Comparison of ENCODE assay signal across 10 cellular contexts in the genomic region with DNA sequence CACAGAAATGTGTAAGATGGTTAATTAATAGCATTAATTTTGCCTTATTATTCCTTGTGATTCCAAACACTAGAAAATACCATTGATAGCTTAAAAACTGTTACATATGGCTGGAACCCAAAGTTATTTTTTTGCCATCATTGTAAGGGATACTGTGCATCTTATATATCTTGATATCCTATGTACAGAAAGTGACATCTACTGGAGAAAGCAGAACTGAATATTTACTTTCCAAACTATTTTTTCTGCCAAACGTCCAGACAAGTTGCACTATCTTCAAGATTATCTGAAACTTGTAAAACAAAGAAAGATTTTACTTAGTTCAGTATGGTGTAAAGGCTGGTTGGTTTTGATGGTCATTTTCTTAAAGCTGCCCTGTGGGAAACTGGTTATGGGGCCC. TPM values are rescaled to one million over a fixed set of nuclear protein-coding genes. Genes with fewer than 3 reads are reported as not detected.
DNase-seq lines count a peak whose midpoint lies in the region; ATAC-seq and TF ChIP-seq lines count a peak whose summit lies in the region.
"Had no signal": no experiment of that assay in that cellular context is flagged by ENCODE, and none has a peak within 500 bp of the region (broad histone marks: within the 10 kb centered on the region; RNA-seq: fewer than 3 reads in every experiment).

No MANE protein-coding gene starts in this region.

- DNase-seq in heart right ventricle (no peak), Right ventricle myocardium inferior (ENCODE audit: missing footprints) (no peak), left ventricle myocardium superior (no peak), NCI-H226 (no peak), NCI-H1092 treated with DMSO at 0.1 percent for 48 hours (lab: John Stamatoyannopoulos, UW) (no peak)
- DNase-seq in activated CD8-positive, alpha-beta memory T cell treated with anti-CD3 and anti-CD28 coated beads, Interleukin-2, amount 50 U/mL, for 4 hours = no peak
- no peak for DNase-seq in stimulated activated CD4-positive, alpha-beta T cell treated with anti-CD3 and anti-CD28 coated beads, Interleukin-4, amount 100 ng/mL, for 24 hours
- DNase-seq: activated T-cell treated with anti-CD3 and anti-CD28 coated beads, Interleukin-2, amount 50 U/mL, for 72 hours; NCI-H2107 had no signal

- 3 to 4% methylated on average over 1 of the region's 1 CpG for WGBS in heart right ventricle, 2 donors

- no peak overlapping the region for H3K27ac ChIP-seq in heart right ventricle

- no peaks in the 10 kb centered on the region for H3K9me3 ChIP-seq in heart right ventricle

- peaks cover 0 to 5% (median 0%) of the 10 kb centered on the region in 9 donors for H3K4me1 ChIP-seq in heart right ventricle

- no peaks in the 10 kb centered on the region for H3K27me3 ChIP-seq in heart right ventricle

- no peak for ATAC-seq in heart right ventricle
- no peak for ATAC-seq in Right ventricle myocardium inferior
- peak; percentile 63 for ATAC-seq in SK-N-SH treated with all-trans-retinoic acid at 6 μM for 48 hours
- ATAC-seq in left ventricle myocardium superior = peak; percentile 57
- ATAC-seq: activated T-cell treated with anti-CD3 and anti-CD28 coated beads, Interleukin-2, amount 50 U/mL, for 72 hours had no signal

- intact Hi-C loops in heart right ventricle (cut with DNase I) = loop anchor here in 8 of 10 donors (2.0 to 10.0 kb wide), 5 partner anchors 249 to 1619 kb away; no protein-coding TSS in a partner anchor
- intact Hi-C loops in Right ventricle myocardium inferior (cut with DNase I) = loop anchor here (5.0 to 10.0 kb wide), 2 partner anchors 631 to 1079 kb away; no protein-coding TSS in a partner anchor
- intact Hi-C loops in left ventricle myocardium superior (cut with micrococcal nuclease) = loop anchor here (5.0 kb wide), 1 partner anchor 631 kb away; no protein-coding TSS in a partner anchor

- no peak overlapping the region for H3K4me3 ChIP-seq in heart right ventricle

- peak in 5 of 9 donors; percentile 26 to 51 (median 41) for TF ChIP-seq CTCF in heart right ventricle (IDR thresholded peaks at IDR 0.05)

- H3K36me3 ChIP-seq in heart right ventricle = no peaks in the 10 kb centered on the region

TF ChIP-seq in SK-N-SH treated with all-trans-retinoic acid at 6 μM for 48 hours, 23 proteins besides CTCF, POLR2A, EP300 and RAD21:
- TF ChIP-seq ZC3H10 (CRISPR knock-in tag; IDR thresholded peaks at IDR 0.05) = no peak
- no peak for TF ChIP-seq BACH2 (CRISPR knock-in tag; IDR thresholded peaks at IDR 0.05; ENCODE audit: borderline replicate concordance)
- TF ChIP-seq, protein P1, sequence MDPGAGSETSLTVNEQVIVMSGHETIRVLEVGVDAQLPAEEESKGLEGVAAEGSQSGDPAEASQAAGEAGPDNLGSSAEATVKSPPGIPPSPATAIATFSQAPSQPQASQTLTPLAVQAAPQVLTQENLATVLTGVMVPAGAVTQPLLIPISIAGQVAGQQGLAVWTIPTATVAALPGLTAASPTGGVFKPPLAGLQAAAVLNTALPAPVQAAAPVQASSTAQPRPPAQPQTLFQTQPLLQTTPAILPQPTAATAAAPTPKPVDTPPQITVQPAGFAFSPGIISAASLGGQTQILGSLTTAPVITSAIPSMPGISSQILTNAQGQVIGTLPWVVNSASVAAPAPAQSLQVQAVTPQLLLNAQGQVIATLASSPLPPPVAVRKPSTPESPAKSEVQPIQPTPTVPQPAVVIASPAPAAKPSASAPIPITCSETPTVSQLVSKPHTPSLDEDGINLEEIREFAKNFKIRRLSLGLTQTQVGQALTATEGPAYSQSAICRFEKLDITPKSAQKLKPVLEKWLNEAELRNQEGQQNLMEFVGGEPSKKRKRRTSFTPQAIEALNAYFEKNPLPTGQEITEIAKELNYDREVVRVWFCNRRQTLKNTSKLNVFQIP (CRISPR knock-in tag; IDR thresholded peaks at IDR 0.05; ENCODE audit: borderline replicate concordance, low read depth) = no peak
- TF ChIP-seq ZFP3 (CRISPR knock-in tag; IDR thresholded peaks at IDR 0.05) = no peak
- no peak for TF ChIP-seq ZFP30 (CRISPR knock-in tag; IDR thresholded peaks at IDR 0.05)
- no peak for TF ChIP-seq PPARA (CRISPR knock-in tag; IDR thresholded peaks at IDR 0.05; ENCODE audit: borderline replicate concordance)
- TF ChIP-seq OSR1 (CRISPR knock-in tag; IDR thresholded peaks at IDR 0.05) = no peak
- TF ChIP-seq, protein P2, sequence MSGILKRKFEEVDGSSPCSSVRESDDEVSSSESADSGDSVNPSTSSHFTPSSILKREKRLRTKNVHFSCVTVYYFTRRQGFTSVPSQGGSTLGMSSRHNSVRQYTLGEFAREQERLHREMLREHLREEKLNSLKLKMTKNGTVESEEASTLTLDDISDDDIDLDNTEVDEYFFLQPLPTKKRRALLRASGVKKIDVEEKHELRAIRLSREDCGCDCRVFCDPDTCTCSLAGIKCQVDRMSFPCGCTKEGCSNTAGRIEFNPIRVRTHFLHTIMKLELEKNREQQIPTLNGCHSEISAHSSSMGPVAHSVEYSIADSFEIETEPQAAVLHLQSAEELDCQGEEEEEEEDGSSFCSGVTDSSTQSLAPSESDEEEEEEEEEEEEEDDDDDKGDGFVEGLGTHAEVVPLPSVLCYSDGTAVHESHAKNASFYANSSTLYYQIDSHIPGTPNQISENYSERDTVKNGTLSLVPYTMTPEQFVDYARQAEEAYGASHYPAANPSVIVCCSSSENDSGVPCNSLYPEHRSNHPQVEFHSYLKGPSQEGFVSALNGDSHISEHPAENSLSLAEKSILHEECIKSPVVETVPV (CRISPR knock-in tag; IDR thresholded peaks at IDR 0.05) = no peak
- no peak for TF ChIP-seq SNAI2 (CRISPR knock-in tag; IDR thresholded peaks at IDR 0.05)
- no peak for TF ChIP-seq ESRRG (CRISPR knock-in tag; IDR thresholded peaks at IDR 0.05)
- no peak for TF ChIP-seq ZNF565 (CRISPR knock-in tag; conservative IDR thresholded peaks at IDR 0.05; ENCODE audit: low read depth)
- TF ChIP-seq, protein P3, sequence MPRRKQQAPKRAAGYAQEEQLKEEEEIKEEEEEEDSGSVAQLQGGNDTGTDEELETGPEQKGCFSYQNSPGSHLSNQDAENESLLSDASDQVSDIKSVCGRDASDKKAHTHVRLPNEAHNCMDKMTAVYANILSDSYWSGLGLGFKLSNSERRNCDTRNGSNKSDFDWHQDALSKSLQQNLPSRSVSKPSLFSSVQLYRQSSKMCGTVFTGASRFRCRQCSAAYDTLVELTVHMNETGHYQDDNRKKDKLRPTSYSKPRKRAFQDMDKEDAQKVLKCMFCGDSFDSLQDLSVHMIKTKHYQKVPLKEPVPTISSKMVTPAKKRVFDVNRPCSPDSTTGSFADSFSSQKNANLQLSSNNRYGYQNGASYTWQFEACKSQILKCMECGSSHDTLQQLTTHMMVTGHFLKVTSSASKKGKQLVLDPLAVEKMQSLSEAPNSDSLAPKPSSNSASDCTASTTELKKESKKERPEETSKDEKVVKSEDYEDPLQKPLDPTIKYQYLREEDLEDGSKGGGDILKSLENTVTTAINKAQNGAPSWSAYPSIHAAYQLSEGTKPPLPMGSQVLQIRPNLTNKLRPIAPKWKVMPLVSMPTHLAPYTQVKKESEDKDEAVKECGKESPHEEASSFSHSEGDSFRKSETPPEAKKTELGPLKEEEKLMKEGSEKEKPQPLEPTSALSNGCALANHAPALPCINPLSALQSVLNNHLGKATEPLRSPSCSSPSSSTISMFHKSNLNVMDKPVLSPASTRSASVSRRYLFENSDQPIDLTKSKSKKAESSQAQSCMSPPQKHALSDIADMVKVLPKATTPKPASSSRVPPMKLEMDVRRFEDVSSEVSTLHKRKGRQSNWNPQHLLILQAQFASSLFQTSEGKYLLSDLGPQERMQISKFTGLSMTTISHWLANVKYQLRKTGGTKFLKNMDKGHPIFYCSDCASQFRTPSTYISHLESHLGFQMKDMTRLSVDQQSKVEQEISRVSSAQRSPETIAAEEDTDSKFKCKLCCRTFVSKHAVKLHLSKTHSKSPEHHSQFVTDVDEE (CRISPR knock-in tag; IDR thresholded peaks at IDR 0.05) = no peak
- TF ChIP-seq, protein P4, sequence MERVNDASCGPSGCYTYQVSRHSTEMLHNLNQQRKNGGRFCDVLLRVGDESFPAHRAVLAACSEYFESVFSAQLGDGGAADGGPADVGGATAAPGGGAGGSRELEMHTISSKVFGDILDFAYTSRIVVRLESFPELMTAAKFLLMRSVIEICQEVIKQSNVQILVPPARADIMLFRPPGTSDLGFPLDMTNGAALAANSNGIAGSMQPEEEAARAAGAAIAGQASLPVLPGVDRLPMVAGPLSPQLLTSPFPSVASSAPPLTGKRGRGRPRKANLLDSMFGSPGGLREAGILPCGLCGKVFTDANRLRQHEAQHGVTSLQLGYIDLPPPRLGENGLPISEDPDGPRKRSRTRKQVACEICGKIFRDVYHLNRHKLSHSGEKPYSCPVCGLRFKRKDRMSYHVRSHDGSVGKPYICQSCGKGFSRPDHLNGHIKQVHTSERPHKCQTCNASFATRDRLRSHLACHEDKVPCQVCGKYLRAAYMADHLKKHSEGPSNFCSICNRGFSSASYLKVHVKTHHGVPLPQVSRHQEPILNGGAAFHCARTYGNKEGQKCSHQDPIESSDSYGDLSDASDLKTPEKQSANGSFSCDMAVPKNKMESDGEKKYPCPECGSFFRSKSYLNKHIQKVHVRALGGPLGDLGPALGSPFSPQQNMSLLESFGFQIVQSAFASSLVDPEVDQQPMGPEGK (CRISPR knock-in tag; IDR thresholded peaks at IDR 0.05; ENCODE audit: borderline replicate concordance) = no peak
- TF ChIP-seq TCF4 (CRISPR knock-in tag; IDR thresholded peaks at IDR 0.05; ENCODE audit: borderline replicate concordance) = no peak
- no peak for TF ChIP-seq RARB (CRISPR knock-in tag; IDR thresholded peaks at IDR 0.05)
- TF ChIP-seq GLIS3 (CRISPR knock-in tag; IDR thresholded peaks at IDR 0.05) = no peak
- no peak for TF ChIP-seq CSDC2 (CRISPR knock-in tag; IDR thresholded peaks at IDR 0.05)
- TF ChIP-seq ZNF70 (CRISPR knock-in tag; IDR thresholded peaks at IDR 0.05) = no peak
- TF ChIP-seq ARNTL (CRISPR knock-in tag; IDR thresholded peaks at IDR 0.05; ENCODE audit: borderline replicate concordance, low read depth) = no peak
TF ChIP-seq in SK-N-SH treated with all-trans-retinoic acid at 6 μM for 48 hours: peak in this region for 0.

RNA-seq across cellular contexts. Expression of a gene that starts 33.3 kb away (rescaled TPM):
- total RNA-seq in heart right ventricle (10 to 100 TPM; 34.0 to 64.5 (median 48.5) TPM), Right ventricle myocardium inferior (45.4 TPM), left ventricle myocardium superior (44.9 TPM)
- 10 to 100 TPM; 21.1 to 50.1 TPM for polyA plus RNA-seq in heart right ventricle

Comparison
In these comparisons a context has a peak if more than half of its experiments do, and no peak if none do; other contexts are left out.
1. ATAC-seq: peak in SK-N-SH treated with all-trans-retinoic acid at 6 μM for 48 hours (single experiment) and left ventricle myocardium superior (single experiment); none in heart right ventricle (0 of 8) and Right ventricle myocardium inferior (single experiment).